In the genomic region with DNA sequence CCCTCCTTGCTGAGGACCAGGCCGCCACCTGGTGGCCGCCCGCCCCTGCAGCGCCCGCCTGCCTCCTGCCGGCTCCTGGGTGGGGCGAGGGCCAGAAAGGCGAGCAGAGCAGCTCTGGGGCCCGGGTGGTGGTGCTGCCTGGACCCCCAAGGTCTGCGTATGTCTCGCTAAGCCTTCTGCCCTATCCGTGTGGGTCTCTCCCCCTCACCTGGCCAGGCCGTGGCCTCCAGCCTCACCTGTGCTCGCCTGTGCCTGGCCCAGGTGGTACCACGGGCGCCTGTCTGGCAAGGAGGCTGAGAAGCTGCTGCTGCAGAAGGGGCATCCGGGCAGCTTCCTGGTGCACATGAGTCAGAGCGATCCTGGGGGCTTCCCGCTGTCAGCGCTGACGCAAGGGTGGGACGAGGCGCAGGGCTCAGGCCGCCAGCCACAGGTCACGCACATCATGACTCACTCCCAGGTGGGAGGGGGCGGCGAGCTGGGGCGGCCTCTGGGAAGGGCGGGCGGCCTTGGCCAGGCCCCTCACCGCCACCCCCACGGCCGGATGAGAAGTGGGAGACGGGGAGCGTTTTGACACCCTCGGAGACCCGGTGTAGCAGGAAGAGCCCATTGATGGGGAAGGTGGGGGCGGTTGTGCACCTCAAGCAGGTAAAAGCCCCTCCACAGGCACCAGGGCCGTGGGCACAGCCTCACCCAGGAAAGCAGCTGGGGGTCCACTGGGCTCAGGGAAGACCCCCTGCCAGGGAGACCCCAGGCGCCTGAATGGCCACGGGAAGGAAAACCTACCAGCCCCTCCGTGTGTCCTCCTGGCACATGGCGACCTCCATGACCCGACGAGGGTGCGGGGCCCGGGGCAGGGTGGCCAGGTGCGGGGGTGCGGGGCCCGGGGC, we compare ENCODE assay signal across 8 cellular contexts. TPM values are rescaled to one million over a fixed set of nuclear protein-coding genes. Genes with fewer than 3 reads are reported as not detected.
A peak's percentile ranks its signal among the peaks of the same experiment; 100 is the strongest.
DNase-seq lines count a peak whose midpoint lies in the region; ATAC-seq and TF ChIP-seq lines count a peak whose summit lies in the region.

No MANE protein-coding gene starts in this region.

- DNase-seq in D341Med (ENCODE audit: low spot score) (peak; percentile 87), HT-29 (ENCODE audit: low spot score) (peak; percentile 79), SW 1271 (lab: John Stamatoyannopoulos, UW) (peak; percentile 52 to 80), right atrium auricular region (ENCODE audit: low spot score) (no peak), cortex of kidney (lab: John Stamatoyannopoulos, UW) (no peak)
- DNase-seq in activated naive CD8-positive, alpha-beta T cell treated with anti-CD3 and anti-CD28 coated beads for 36 hours, result peak; percentile 98
- DNase-seq in stimulated activated CD4-positive, alpha-beta T cell treated with anti-CD3 and anti-CD28 coated beads, Interleukin-12 subunit alpha, Interleukin-12 subunit beta, amount 100 ng/mL, for 48 hours (ENCODE audit: low read depth in 2 of 3, low spot score in 1 of 3), result peak; percentile 81 to 83 (median 81)

- H3K27me3 Mint-ChIP-seq in activated naive CD8-positive, alpha-beta T cell treated with anti-CD3 and anti-CD28 coated beads for 36 hours, result peaks cover 8% of the 10 kb centered on the region

- H3K9me3 Mint-ChIP-seq in activated naive CD8-positive, alpha-beta T cell treated with anti-CD3 and anti-CD28 coated beads for 36 hours, result no peaks in the 10 kb centered on the region

- H3K4me3 Mint-ChIP-seq in activated naive CD8-positive, alpha-beta T cell treated with anti-CD3 and anti-CD28 coated beads for 36 hours, result peak overlapping the region; percentile 91

- H3K27ac Mint-ChIP-seq in activated naive CD8-positive, alpha-beta T cell treated with anti-CD3 and anti-CD28 coated beads for 36 hours, result peak overlapping the region; percentile 89

- peaks cover 36% of the 10 kb centered on the region for H3K4me1 Mint-ChIP-seq in activated naive CD8-positive, alpha-beta T cell treated with anti-CD3 and anti-CD28 coated beads for 36 hours

- H3K9me3 ChIP-seq in right atrium auricular region, result no peaks in the 10 kb centered on the region

- H3K27me3 ChIP-seq in right atrium auricular region, result peaks cover 4 to 22% of the 10 kb centered on the region in 2 donors

- no peak overlapping the region for H3K27ac ChIP-seq in right atrium auricular region

- peaks cover 23% of the 10 kb centered on the region for H3K36me3 Mint-ChIP-seq in activated naive CD8-positive, alpha-beta T cell treated with anti-CD3 and anti-CD28 coated beads for 36 hours

- ATAC-seq in GM19468 (IDR thresholded peaks at IDR 0.05; ENCODE audit: extremely low read depth, unreplicated experiment), result peak; percentile 25

- no peak overlapping the region for H3K4me3 ChIP-seq in right atrium auricular region

- peaks cover 0 to 38% of the 10 kb centered on the region in 2 donors for H3K4me1 ChIP-seq in right atrium auricular region

- H3K36me3 ChIP-seq in right atrium auricular region, result no peaks in the 10 kb centered on the region

- TF ChIP-seq CTCF in right atrium auricular region (IDR thresholded peaks at IDR 0.05), result peak; percentile 86 to 93

RNA-seq across cellular contexts. Expression of a gene that starts 9.9 kb away (rescaled TPM):
- 16.2 and 16.5 TPM in 2 replicates for total RNA-seq in HT-29 (2014; rRNA removed; shearing (Covaris generic))
- total RNA-seq in activated naive CD8-positive, alpha-beta T cell treated with anti-CD3 and anti-CD28 coated beads for 36 hours, result not detected
- total RNA-seq in right atrium auricular region, result not detected

RNA-seq across cellular contexts. Expression of a gene that starts 44.3 kb away (rescaled TPM):
- total RNA-seq in HT-29 (2014; rRNA removed; shearing (Covaris generic)), result 683 and 894 TPM in 2 replicates
- 10 to 100 TPM; 30.4 to 30.5 TPM for total RNA-seq in activated naive CD8-positive, alpha-beta T cell treated with anti-CD3 and anti-CD28 coated beads for 36 hours
- 10 to 100 TPM; 22.5 to 27.9 TPM for total RNA-seq in right atrium auricular region

RNA-seq across cellular contexts. Expression of a gene that starts 50.9 kb away (rescaled TPM):
- 706 and 895 TPM in 2 replicates for total RNA-seq in HT-29 (2014; rRNA removed; shearing (Covaris generic))
- total RNA-seq in activated naive CD8-positive, alpha-beta T cell treated with anti-CD3 and anti-CD28 coated beads for 36 hours, result 10 to 100 TPM; 71.7 to 78.4 TPM
- 10 to 100 TPM; 26.8 to 32.2 TPM for total RNA-seq in right atrium auricular region

RNA-seq across cellular contexts. Expression of a gene that starts 51.7 kb away (rescaled TPM):
- total RNA-seq in HT-29 (2014; rRNA removed; shearing (Covaris generic)), result 61.4 and 67.6 TPM in 2 replicates
- 10 to 100 TPM; 18.9 to 19.0 TPM for total RNA-seq in activated naive CD8-positive, alpha-beta T cell treated with anti-CD3 and anti-CD28 coated beads for 36 hours
- total RNA-seq in right atrium auricular region, result 1 to 10 TPM; 4.4 to 4.6 TPM

Comparison
In these comparisons a context has a peak if more than half of its experiments do, and no peak if none do; other contexts are left out.
1. DNase-seq: peak in D341Med (single experiment), HT-29 (single experiment), SW 1271 (2 of 2), activated naive CD8-positive, alpha-beta T cell treated with anti-CD3 and anti-CD28 coated beads for 36 hours (single experiment) and stimulated activated CD4-positive, alpha-beta T cell treated with anti-CD3 and anti-CD28 coated beads, Interleukin-12 subunit alpha, Interleukin-12 subunit beta, amount 100 ng/mL, for 48 hours (3 of 3); none in right atrium auricular region (single experiment) and cortex of kidney (single experiment).
2. RNA of a gene that starts 9.9 kb away (total RNA-seq): 16.2 to 16.5 TPM in HT-29; not detected in activated naive CD8-positive, alpha-beta T cell treated with anti-CD3 and anti-CD28 coated beads for 36 hours and not detected in right atrium auricular region; every median in the first group is over 10 times any median in the second.
3. RNA of a gene that starts 44.3 kb away (total RNA-seq): 683 to 894 TPM in HT-29; 30.4 to 30.5 TPM in activated naive CD8-positive, alpha-beta T cell treated with anti-CD3 and anti-CD28 coated beads for 36 hours and 22.5 to 27.9 TPM in right atrium auricular region; every median in the first group is over 10 times any median in the second.